Comparison of ENCODE assay signal across 16 cellular contexts in genomic region chr16:75578725-75579124, GRCh38. TPM values are rescaled to one million over a fixed set of nuclear protein-coding genes. Genes with fewer than 3 reads are reported as not detected.
"Had no signal": no experiment of that assay in that cellular context is flagged by ENCODE, and none has a peak within 500 bp of the region (broad histone marks: within the 10 kb centered on the region; RNA-seq: fewer than 3 reads in every experiment).

No MANE protein-coding gene starts in this region.

- H3K4me3 Mint-ChIP-seq: endodermal cell, neural progenitor cell had no signal

- H3K4me1 ChIP-seq: lower lobe of right lung, neural progenitor cell, pancreas had no signal

- H3K27me3 ChIP-seq: brain microvascular endothelial cell, neural progenitor cell, pancreas, tibial nerve had no signal

- H3K9ac ChIP-seq: neural progenitor cell, SK-N-SH had no signal

- H3K27ac ChIP-seq: brain microvascular endothelial cell, lower lobe of right lung, neural progenitor cell, pancreas, tibial nerve had no signal

- H3K4me3 ChIP-seq: lower lobe of right lung, neural progenitor cell, pancreas, tibial nerve had no signal

- FAIRE-seq: pancreas had no signal

- H3K4me2 ChIP-seq: neural progenitor cell, SK-N-SH had no signal

- DNase-seq: activated effector memory CD4-positive, alpha-beta T cell treated with anti-CD3 and anti-CD28 coated beads, Interleukin-2, amount 50 U/mL, for 16 hours; amniotic stem cell; brain microvascular endothelial cell; dermis blood vessel endothelial cell; endodermal cell; left cardiac atrium; lower lobe of right lung; pancreas; SK-N-SH; stimulated activated CD4-positive, alpha-beta T cell treated with anti-CD3 and anti-CD28 coated beads, Interleukin-15, amount 100 ng/mL, for 24 hours; stimulated activated CD4-positive, alpha-beta T cell treated with anti-CD3 and anti-CD28 coated beads, Interleukin-4, amount 100 ng/mL, for 24 hours; T-helper 2 cell had no signal

- H3K9me3 ChIP-seq: lower lobe of right lung, pancreas, SK-N-SH, tibial nerve had no signal

- H3K27ac Mint-ChIP-seq: endodermal cell had no signal

- H3K9me3 Mint-ChIP-seq: endodermal cell, neural progenitor cell had no signal

- ATAC-seq: activated CD4-positive, CD25-positive, alpha-beta regulatory T cell treated with anti-CD3 and anti-CD28 coated beads, Interleukin-2, amount 50 U/mL, for 24 hours; left cardiac atrium; lower lobe of right lung; pancreas had no signal

- H2AFZ ChIP-seq: neural progenitor cell had no signal

RNA-seq across cellular contexts. Expression of gene CHST5, which starts 42.8 kb away (rescaled TPM):
- total RNA-seq: dermis blood vessel endothelial cell, fibroblast of villous mesenchyme had no signal
